Comparison of ENCODE assay signal across 12 cellular contexts in genomic region chr22:30127749-30128166, GRCh38.
DNase-seq lines count a peak whose midpoint lies in the region; ATAC-seq and TF ChIP-seq lines count a peak whose summit lies in the region.
"Had no signal": no experiment of that assay in that cellular context is flagged by ENCODE, and none has a peak within 500 bp of the region (broad histone marks: within the 10 kb centered on the region; RNA-seq: fewer than 3 reads in every experiment).

No MANE protein-coding gene starts in this region.

- H3K27me3 ChIP-seq in HAP-1 (ENCODE audit: low read depth), result peaks cover 6% of the 10 kb centered on the region
- H3K27me3 ChIP-seq: adrenal gland had no signal

- TF ChIP-seq CTCF in choroid plexus epithelial cell (conservative IDR thresholded peaks at IDR 0.05; ENCODE audit: low read depth, low read length), result no peak

- no peak overlapping the region for H3K4me3 ChIP-seq in choroid plexus epithelial cell (ENCODE audit: low read depth, low read length)
- H3K4me3 ChIP-seq in HAP-1, result no peak overlapping the region
- H3K4me3 ChIP-seq: adrenal gland had no signal

- no peak for ATAC-seq in HG03565 (IDR thresholded peaks at IDR 0.05; ENCODE audit: unreplicated experiment)
- ATAC-seq: activated CD8-positive, alpha-beta T cell treated with anti-CD3 and anti-CD28 coated beads for 36 hours; natural killer cell had no signal

- no peaks in the 10 kb centered on the region for H3K4me1 ChIP-seq in HAP-1
- H3K4me1 ChIP-seq: adrenal gland had no signal

- in situ Hi-C loops in HAP-1 (cut with MboI; ENCODE audit: low sequenced_read_pairs), result no loop called here

- H3K36me3 ChIP-seq in HAP-1 (replicated peaks), result no peaks in the 10 kb centered on the region
- H3K36me3 ChIP-seq: adrenal gland had no signal

- DNase-seq in NOMO-1 treated with DMSO at 0.1 percent for 48 hours (lab: John Stamatoyannopoulos, UW; ENCODE audit: unreplicated experiment) (peak; percentile 17), NOMO-1 treated with dmso at 0.1 percent for 144 hours (lab: John Stamatoyannopoulos, UW; ENCODE audit: unreplicated experiment) (no peak), RKO (ENCODE audit: low spot score) (peak; percentile 38), choroid plexus epithelial cell (ENCODE audit: low read depth) (peak; percentile 81), NCI-H1436 treated with DMSO at 0.1 percent for 48 hours (lab: John Stamatoyannopoulos, UW) (no peak), HAP-1 (ENCODE audit: low spot score in 2 of 2) (no peak), GDM1 (lab: John Stamatoyannopoulos, UW) (no peak)
- DNase-seq: activated CD8-positive, alpha-beta T cell treated with anti-CD3 and anti-CD28 coated beads for 36 hours; adrenal gland; natural killer cell; retina had no signal

- no peaks in the 10 kb centered on the region for H3K9me3 ChIP-seq in HAP-1
- H3K9me3 ChIP-seq: adrenal gland had no signal

Comparison
In these comparisons a context has a peak if more than half of its experiments do, and no peak if none do; other contexts are left out.
1. DNase-seq: peak in NOMO-1 treated with DMSO at 0.1 percent for 48 hours (single experiment), RKO (single experiment) and choroid plexus epithelial cell (single experiment); none in NOMO-1 treated with dmso at 0.1 percent for 144 hours (single experiment), NCI-H1436 treated with DMSO at 0.1 percent for 48 hours (single experiment), HAP-1 (0 of 2) and GDM1 (single experiment).